35 cellular contexts compared by ENCODE assay signal in the genomic region with DNA sequence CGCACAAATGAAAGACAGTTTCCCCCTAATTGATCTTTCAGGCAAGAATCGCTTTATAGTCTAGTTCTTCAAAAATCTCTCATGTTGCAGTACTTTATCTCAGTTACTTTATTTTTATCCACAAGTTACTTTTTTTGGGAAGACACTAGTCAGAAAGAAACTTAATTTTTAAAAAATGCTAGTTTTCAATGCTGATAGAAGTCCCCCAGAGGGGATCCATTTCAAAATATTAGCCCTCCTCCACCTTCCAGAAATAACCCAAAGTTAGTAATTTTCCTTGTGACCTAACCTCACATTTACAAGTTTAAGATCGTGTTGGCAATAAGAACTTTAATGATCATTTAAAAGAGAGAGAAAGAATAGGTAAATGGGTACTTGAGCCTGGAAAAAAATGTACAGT. TPM values are rescaled to one million over a fixed set of nuclear protein-coding genes. Genes with fewer than 3 reads are reported as not detected.
"Had no signal": no experiment of that assay in that cellular context is flagged by ENCODE, and none has a peak within 500 bp of the region (broad histone marks: within the 10 kb centered on the region; RNA-seq: fewer than 3 reads in every experiment).

No MANE protein-coding gene starts in this region.

- H3K27me3 ChIP-seq: SJCRH30 had no signal

- H2AFZ ChIP-seq: PC-9 had no signal

- H3K36me3 ChIP-seq: SJCRH30 had no signal

- H3K27ac ChIP-seq: PC-9, RWPE1, SJCRH30, SK-N-MC had no signal

- H3K9me3 ChIP-seq: SJCRH30 had no signal

- H3K4me3 ChIP-seq: PC-9, SJCRH30, SK-N-MC had no signal

- DNase-seq: Karpas-422, MM.1S, NCI-H1048, NCI-H1092 treated with DMSO at 0.1 percent for 48 hours, NCI-H1105 treated with DMSO at 0.1 percent for 48 hours, NCI-H1417, NCI-H1436, NCI-H146, NCI-H1694, NCI-H187, NCI-H1930, NCI-H2029 treated with DMSO at 0.1 percent for 48 hours, NCI-H2081 treated with DMSO at 0.1 percent for 48 hours, NCI-H2107, NCI-H2171, NCI-H226, NCI-H446 treated with DMSO at 0.1 percent for 48 hours, NCI-H510A, NCI-H524, NCI-H526, NCI-H69, NCI-H748 treated with DMSO at 0.1 percent for 48 hours, NCI-H82, PC-9, SHP77, SIG-M5, SJCRH30 had no signal

- ATAC-seq: Panc1, Right ventricle myocardium inferior, SK-N-SH treated with all-trans-retinoic acid at 6 μM for 48 hours had no signal

- H3K4me2 ChIP-seq: PC-9 had no signal

RNA-seq across cellular contexts. Expression of a gene that starts 47.5 kb away (rescaled TPM):
- total RNA-seq: LHCN-M2, MCF 10A, OCI-LY7, Right ventricle myocardium inferior, SJCRH30 had no signal
